5 cellular contexts compared by ENCODE assay signal in genomic region chr9:42070035-42070906, GRCh38. TPM values are rescaled to one million over a fixed set of nuclear protein-coding genes. Genes with fewer than 3 reads are reported as not detected.
"Had no signal": no experiment of that assay in that cellular context is flagged by ENCODE, and none has a peak within 500 bp of the region (broad histone marks: within the 10 kb centered on the region; RNA-seq: fewer than 3 reads in every experiment).

No MANE protein-coding gene starts in this region.

RNA-seq across cellular contexts. Expression of gene CNTNAP3B, which starts 59.0 kb away (rescaled TPM):
- total RNA-seq: activated CD4-positive, alpha-beta memory T cell treated with anti-CD3 and anti-CD28 coated beads for 36 hours; activated CD4-positive, alpha-beta T cell treated with anti-CD3 and anti-CD28 coated beads, Interleukin-2, amount 10 ng/mL, durations not matched to agents 7 days and 5 days; activated naive CD4-positive, alpha-beta T cell treated with anti-CD3 and anti-CD28 coated beads, Interleukin-2, amount 50 U/mL, for 72 hours; T-helper 2 cell treated with Interferon-gamma antibody and Interleukin-4, amounts not matched to agents 100 ng/mL and 5 ng/mL, for 36 hours had no signal
- polyA plus RNA-seq: SK-N-SH had no signal
